ENCODE assay signal across 2 cellular contexts in the genomic region with DNA sequence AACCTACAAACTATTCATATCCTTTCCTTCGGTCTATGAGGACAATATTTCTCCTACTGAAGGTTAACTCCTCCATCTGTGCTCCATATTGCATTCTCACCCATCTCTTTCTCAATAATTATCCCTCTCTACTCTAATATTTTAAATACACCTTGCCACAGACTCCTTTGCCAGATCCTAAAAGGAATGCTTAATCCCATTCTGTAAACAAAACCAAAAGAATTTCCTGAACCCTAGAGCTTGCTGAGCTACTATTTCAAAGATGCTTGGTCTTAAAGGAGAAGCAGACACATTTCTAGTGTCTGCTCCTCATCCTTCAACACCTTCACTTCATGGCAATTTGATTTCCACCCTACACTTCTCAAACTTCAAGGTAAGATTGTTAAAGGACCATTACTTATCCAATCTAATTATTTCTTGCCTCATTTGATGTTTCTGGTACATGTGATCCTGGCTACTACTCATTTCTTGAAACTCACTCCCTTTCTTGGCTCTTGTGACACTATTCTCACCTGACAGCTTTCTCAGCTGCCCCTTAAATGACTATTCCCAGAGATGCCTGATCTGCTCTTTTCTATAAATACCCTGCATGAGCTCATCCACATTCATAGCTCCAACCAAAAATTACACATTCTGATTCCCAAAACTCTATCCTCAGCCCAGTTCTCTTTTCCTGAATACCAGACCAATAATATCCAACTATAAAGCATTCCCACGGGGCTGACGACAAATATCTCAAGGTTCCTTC.
TF ChIP-seq lines count a peak whose summit lies in the region.

No MANE protein-coding gene starts in this region.

TF ChIP-seq in SK-N-SH treated with all-trans-retinoic acid at 6 μM for 48 hours, 23 proteins besides CTCF, POLR2A, EP300 and RAD21:
- no peak for TF ChIP-seq ZFP3 (CRISPR knock-in tag; IDR thresholded peaks at IDR 0.05)
- TF ChIP-seq ISL1 (CRISPR knock-in tag; IDR thresholded peaks at IDR 0.05): peak; percentile 52; the same call in 1 of the 2 replicates
- TF ChIP-seq CSRNP3 (CRISPR knock-in tag; IDR thresholded peaks at IDR 0.05): no peak

TF ChIP-seq in SK-N-SH, 30 proteins besides CTCF, POLR2A, EP300 and RAD21:
- TF ChIP-seq, protein P1, sequence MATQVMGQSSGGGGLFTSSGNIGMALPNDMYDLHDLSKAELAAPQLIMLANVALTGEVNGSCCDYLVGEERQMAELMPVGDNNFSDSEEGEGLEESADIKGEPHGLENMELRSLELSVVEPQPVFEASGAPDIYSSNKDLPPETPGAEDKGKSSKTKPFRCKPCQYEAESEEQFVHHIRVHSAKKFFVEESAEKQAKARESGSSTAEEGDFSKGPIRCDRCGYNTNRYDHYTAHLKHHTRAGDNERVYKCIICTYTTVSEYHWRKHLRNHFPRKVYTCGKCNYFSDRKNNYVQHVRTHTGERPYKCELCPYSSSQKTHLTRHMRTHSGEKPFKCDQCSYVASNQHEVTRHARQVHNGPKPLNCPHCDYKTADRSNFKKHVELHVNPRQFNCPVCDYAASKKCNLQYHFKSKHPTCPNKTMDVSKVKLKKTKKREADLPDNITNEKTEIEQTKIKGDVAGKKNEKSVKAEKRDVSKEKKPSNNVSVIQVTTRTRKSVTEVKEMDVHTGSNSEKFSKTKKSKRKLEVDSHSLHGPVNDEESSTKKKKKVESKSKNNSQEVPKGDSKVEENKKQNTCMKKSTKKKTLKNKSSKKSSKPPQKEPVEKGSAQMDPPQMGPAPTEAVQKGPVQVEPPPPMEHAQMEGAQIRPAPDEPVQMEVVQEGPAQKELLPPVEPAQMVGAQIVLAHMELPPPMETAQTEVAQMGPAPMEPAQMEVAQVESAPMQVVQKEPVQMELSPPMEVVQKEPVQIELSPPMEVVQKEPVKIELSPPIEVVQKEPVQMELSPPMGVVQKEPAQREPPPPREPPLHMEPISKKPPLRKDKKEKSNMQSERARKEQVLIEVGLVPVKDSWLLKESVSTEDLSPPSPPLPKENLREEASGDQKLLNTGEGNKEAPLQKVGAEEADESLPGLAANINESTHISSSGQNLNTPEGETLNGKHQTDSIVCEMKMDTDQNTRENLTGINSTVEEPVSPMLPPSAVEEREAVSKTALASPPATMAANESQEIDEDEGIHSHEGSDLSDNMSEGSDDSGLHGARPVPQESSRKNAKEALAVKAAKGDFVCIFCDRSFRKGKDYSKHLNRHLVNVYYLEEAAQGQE (IDR thresholded peaks at IDR 0.05; ENCODE audit: low read depth, low read length): no peak
- TF ChIP-seq RFX5 (IDR thresholded peaks at IDR 0.05; ENCODE audit: low read length): no peak
TF ChIP-seq in SK-N-SH: peak in this region for 0.
